In genomic region chr6:44921787-44922186, GRCh38 we compare ENCODE assay signal across 1 cellular context.
TF ChIP-seq lines count a peak whose summit lies in the region.

No MANE protein-coding gene starts in this region.

TF ChIP-seq in liver, 16 proteins besides CTCF, POLR2A, EP300 and RAD21 (continued from another document):
- TF ChIP-seq, protein P1, sequence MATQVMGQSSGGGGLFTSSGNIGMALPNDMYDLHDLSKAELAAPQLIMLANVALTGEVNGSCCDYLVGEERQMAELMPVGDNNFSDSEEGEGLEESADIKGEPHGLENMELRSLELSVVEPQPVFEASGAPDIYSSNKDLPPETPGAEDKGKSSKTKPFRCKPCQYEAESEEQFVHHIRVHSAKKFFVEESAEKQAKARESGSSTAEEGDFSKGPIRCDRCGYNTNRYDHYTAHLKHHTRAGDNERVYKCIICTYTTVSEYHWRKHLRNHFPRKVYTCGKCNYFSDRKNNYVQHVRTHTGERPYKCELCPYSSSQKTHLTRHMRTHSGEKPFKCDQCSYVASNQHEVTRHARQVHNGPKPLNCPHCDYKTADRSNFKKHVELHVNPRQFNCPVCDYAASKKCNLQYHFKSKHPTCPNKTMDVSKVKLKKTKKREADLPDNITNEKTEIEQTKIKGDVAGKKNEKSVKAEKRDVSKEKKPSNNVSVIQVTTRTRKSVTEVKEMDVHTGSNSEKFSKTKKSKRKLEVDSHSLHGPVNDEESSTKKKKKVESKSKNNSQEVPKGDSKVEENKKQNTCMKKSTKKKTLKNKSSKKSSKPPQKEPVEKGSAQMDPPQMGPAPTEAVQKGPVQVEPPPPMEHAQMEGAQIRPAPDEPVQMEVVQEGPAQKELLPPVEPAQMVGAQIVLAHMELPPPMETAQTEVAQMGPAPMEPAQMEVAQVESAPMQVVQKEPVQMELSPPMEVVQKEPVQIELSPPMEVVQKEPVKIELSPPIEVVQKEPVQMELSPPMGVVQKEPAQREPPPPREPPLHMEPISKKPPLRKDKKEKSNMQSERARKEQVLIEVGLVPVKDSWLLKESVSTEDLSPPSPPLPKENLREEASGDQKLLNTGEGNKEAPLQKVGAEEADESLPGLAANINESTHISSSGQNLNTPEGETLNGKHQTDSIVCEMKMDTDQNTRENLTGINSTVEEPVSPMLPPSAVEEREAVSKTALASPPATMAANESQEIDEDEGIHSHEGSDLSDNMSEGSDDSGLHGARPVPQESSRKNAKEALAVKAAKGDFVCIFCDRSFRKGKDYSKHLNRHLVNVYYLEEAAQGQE (IDR thresholded peaks at IDR 0.05), result no peak
- no peak for TF ChIP-seq TAF1 (conservative IDR thresholded peaks at IDR 0.05)
- TF ChIP-seq HNF4G (IDR thresholded peaks at IDR 0.05), result no peak
- TF ChIP-seq SP1 (IDR thresholded peaks at IDR 0.05), result peak; percentile 54
- no peak for TF ChIP-seq YY1 (IDR thresholded peaks at IDR 0.05)
